Comparison of ENCODE assay signal across 1 cellular context in genomic region chr5:43608406-43608805, GRCh38.
TF ChIP-seq lines count a peak whose summit lies in the region.

No MANE protein-coding gene starts in this region.

TF ChIP-seq in IMR-90, 13 proteins besides CTCF, POLR2A, EP300 and RAD21 (continued from another document):
- TF ChIP-seq NFE2L2 (IDR thresholded peaks at IDR 0.05; ENCODE audit: low read depth, low read length) (no peak), CEBPB (IDR thresholded peaks at IDR 0.05; ENCODE audit: low read depth, low read length) (no peak), RFX5 (IDR thresholded peaks at IDR 0.05; ENCODE audit: low read depth, low read length) (no peak), MXI1 (IDR thresholded peaks at IDR 0.05; ENCODE audit: borderline replicate concordance, low read depth, low read length) (no peak), RCOR1 (IDR thresholded peaks at IDR 0.05; ENCODE audit: insufficient replicate concordance, low read length) (no peak), USF2 (IDR thresholded peaks at IDR 0.05; ENCODE audit: low read depth, low read length) (no peak)
